8 cellular contexts compared by ENCODE assay signal in the genomic region with DNA sequence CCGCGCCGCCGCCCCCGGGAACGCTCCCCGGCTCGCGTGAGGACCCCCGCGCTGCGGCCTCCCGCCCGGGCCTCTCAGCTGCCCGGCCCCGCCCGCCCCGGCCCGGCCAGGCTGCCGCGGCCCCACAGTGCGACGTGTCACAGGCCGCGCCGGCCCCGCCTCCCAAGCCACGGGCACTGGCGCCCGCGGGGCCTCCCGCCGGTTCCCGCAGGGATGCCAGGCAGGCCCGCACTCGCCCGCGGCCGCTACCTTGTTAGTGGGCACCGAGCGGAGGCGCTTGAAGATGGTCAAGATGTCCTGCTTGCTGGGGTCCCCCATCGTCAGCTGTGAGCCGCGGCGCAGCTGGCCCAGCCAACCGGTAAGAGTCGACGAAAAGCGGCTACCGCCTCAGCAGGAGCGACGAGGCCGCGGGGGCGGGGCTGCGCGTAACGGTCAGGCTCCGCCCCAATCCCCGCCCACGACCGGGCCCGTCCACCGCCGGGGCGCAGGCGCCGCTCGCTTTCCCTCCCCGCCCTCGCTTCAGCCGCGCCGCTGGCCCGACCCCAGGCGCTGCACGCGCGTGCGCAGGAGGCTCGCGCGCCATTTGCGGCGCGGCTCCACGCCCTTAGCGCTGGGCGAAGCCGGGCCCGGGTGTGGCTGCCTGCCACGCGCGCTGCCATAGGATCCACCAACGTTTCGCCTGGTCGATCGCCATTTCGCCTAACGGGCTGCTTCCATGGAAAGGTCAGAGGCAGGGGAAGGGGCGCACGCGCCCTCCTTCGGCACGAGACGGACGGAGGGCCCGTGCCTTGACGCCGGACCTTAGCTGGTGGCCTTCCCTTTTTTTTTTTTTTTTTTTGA. TPM values are rescaled to one million over a fixed set of nuclear protein-coding genes. Genes with fewer than 3 reads are reported as not detected.
DNase-seq lines count a peak whose midpoint lies in the region; ATAC-seq and TF ChIP-seq lines count a peak whose summit lies in the region.

A gene with protein sequence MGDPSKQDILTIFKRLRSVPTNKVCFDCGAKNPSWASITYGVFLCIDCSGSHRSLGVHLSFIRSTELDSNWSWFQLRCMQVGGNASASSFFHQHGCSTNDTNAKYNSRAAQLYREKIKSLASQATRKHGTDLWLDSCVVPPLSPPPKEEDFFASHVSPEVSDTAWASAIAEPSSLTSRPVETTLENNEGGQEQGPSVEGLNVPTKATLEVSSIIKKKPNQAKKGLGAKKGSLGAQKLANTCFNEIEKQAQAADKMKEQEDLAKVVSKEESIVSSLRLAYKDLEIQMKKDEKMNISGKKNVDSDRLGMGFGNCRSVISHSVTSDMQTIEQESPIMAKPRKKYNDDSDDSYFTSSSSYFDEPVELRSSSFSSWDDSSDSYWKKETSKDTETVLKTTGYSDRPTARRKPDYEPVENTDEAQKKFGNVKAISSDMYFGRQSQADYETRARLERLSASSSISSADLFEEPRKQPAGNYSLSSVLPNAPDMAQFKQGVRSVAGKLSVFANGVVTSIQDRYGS (minus strand): TSS at position 409 of the 840 bp plus-strand sequence. CDS start 91 bp downstream, at position 318.

- peaks cover 6% of the 10 kb centered on the region for H3K23me2 ChIP-seq in H9 (ENCODE audit: insufficient read length, low read depth, low read length, poor library complexity, severe bottlenecking)

- H4K20me1 ChIP-seq in H9 (ENCODE audit: control insufficient read depth, insufficient read depth, insufficient read length) (peaks cover 4% of the 10 kb centered on the region), MM.1S (ENCODE audit: insufficient read depth, low read length) (no peaks in the 10 kb centered on the region), neural cell (ENCODE audit: insufficient read depth) (no peaks in the 10 kb centered on the region)

- H3K4me3 ChIP-seq in MM.1S (ENCODE audit: low read length) = peak within 1 kb of the TSS; percentile 96
- H3K4me3 ChIP-seq in fibroblast of villous mesenchyme (ENCODE audit: low read depth, low read length) = peak within 1 kb of the TSS; percentile 89
- peak within 1 kb of the TSS; percentile 92 for H3K4me3 ChIP-seq in neural cell (ENCODE audit: low read length)

- H3K9ac ChIP-seq in H9 (ENCODE audit: extremely low read depth, insufficient read length, low read length) (peak within 1 kb of the TSS; percentile 57), MM.1S (ENCODE audit: low read length) (peak within 1 kb of the TSS; percentile 98), neural cell (ENCODE audit: low read length) (peak within 1 kb of the TSS; percentile 84)

- peak; percentile 37 for TF ChIP-seq RAD21 in neural cell (conservative IDR thresholded peaks at IDR 0.05)

- peak; percentile 49 for TF ChIP-seq EP300 in neural cell (conservative IDR thresholded peaks at IDR 0.05; ENCODE audit: poor library complexity, severe bottlenecking)

- H2BK5ac ChIP-seq in H9 (ENCODE audit: insufficient read length, low read length) = no peak within 1 kb of the TSS

- DNase-seq in ELR (ENCODE audit: low read depth) (peak; percentile 93), H9 (peak; percentile 94), MM.1S (peak; percentile 94), SIG-M5 treated with dmso at 0.1 percent for 504 hours (lab: John Stamatoyannopoulos, UW; ENCODE audit: unreplicated experiment) (peak; percentile 74), activated gamma-delta T cell treated with Interleukin-2 at 50 U/mL for 16 hours (peak; percentile 93), fibroblast of villous mesenchyme (ENCODE audit: low read depth) (peak; percentile 94)
- peak; percentile 96 to 97 for DNase-seq in stimulated activated naive CD8-positive, alpha-beta T cell treated with anti-CD3 and anti-CD28 coated beads, Interleukin-15, amount 100 ng/mL, for 72 hours

- H3K27me3 Mint-ChIP-seq in H9 (ENCODE audit: low read depth) = peaks cover 28% of the 10 kb centered on the region
- no peaks in the 10 kb centered on the region for H3K27me3 Mint-ChIP-seq in stimulated activated naive CD8-positive, alpha-beta T cell treated with anti-CD3 and anti-CD28 coated beads, Interleukin-15, amount 100 ng/mL, for 72 hours

- no peak within 1 kb of the TSS for H2BK20ac ChIP-seq in H9 (ENCODE audit: low read depth, low read length, poor library complexity, severe bottlenecking)

- peak within 1 kb of the TSS; percentile 99 for H3K4me2 ChIP-seq in H9 (ENCODE audit: insufficient read depth, insufficient read length, low read length)
- H3K4me2 ChIP-seq in MM.1S (ENCODE audit: low read depth, low read length) = peak within 1 kb of the TSS; percentile 67
- peak within 1 kb of the TSS; percentile 98 for H3K4me2 ChIP-seq in neural cell (ENCODE audit: low read length)

- H3K9me2 ChIP-seq in MM.1S (replicated peaks; ENCODE audit: insufficient read depth, low read length) = no peaks in the 10 kb centered on the region
- H3K9me2 ChIP-seq in neural cell (ENCODE audit: insufficient read depth, low read length) = no peaks in the 10 kb centered on the region

- H3K27ac Mint-ChIP-seq in H9 = peak within 1 kb of the TSS in 1 of 3 experiments; percentile 63; a peak in 1 of 7 replicates
- H3K27ac Mint-ChIP-seq in stimulated activated naive CD8-positive, alpha-beta T cell treated with anti-CD3 and anti-CD28 coated beads, Interleukin-15, amount 100 ng/mL, for 72 hours = peak within 1 kb of the TSS; percentile 95 to 96

- peaks cover 4 to 12% of the 10 kb centered on the region in 2 experiments for H3K4me1 Mint-ChIP-seq in H9
- H3K4me1 Mint-ChIP-seq in stimulated activated naive CD8-positive, alpha-beta T cell treated with anti-CD3 and anti-CD28 coated beads, Interleukin-15, amount 100 ng/mL, for 72 hours = peaks cover 20% of the 10 kb centered on the region

- H3K9me3 ChIP-seq in H9 (ENCODE audit: control insufficient read depth, low read depth, low read length) = no peaks in the 10 kb centered on the region
- no peaks in the 10 kb centered on the region for H3K9me3 ChIP-seq in MM.1S (replicated peaks; ENCODE audit: insufficient read depth, low read length)
- no peaks in the 10 kb centered on the region for H3K9me3 ChIP-seq in neural cell (ENCODE audit: low read length)

- peaks cover 3% of the 10 kb centered on the region; the same call in 1 of the 2 replicates for H3K27me3 ChIP-seq in H9 (ENCODE audit: insufficient read depth, low read length)
- H3K27me3 ChIP-seq in MM.1S (replicated peaks; ENCODE audit: insufficient read depth, low read length) = no peaks in the 10 kb centered on the region
- H3K27me3 ChIP-seq in neural cell (ENCODE audit: insufficient read depth, low read depth, low read length) = no peaks in the 10 kb centered on the region

- H3K23ac ChIP-seq in H9 (ENCODE audit: insufficient read length, low read depth, low read length) = no peak within 1 kb of the TSS

- H3K18ac ChIP-seq in H9 (ENCODE audit: insufficient read length, low read depth, low read length) = peak within 1 kb of the TSS; percentile 52

- H4K91ac ChIP-seq in H9 (ENCODE audit: insufficient read length, low read depth, low read length) = no peak within 1 kb of the TSS

- peak; percentile 94 for ATAC-seq in stimulated activated naive CD8-positive, alpha-beta T cell treated with anti-CD3 and anti-CD28 coated beads, Interleukin-15, amount 100 ng/mL, for 72 hours

- no peaks in the 10 kb centered on the region for H3K79me1 ChIP-seq in H9 (ENCODE audit: insufficient read depth, low read depth, low read length, poor library complexity, severe bottlenecking)

- whole genome bisulfite sequencing in H9 (ENCODE audit: extremely low coverage, insufficient read length, low lambda C conversion rate) = no CpG with 5 or more reads among the region's 111 CpGs

- no peak within 1 kb of the TSS for H2BK12ac ChIP-seq in H9 (ENCODE audit: insufficient read length, low read depth, low read length)

- no peak within 1 kb of the TSS for H3T11ph ChIP-seq in H9 (ENCODE audit: low read length)

- H3K4me1 ChIP-seq in H9 (ENCODE audit: insufficient read depth, low read length) (no peaks in the 10 kb centered on the region), MM.1S (ENCODE audit: low read length) (peaks cover 3% of the 10 kb centered on the region; the same call in 1 of the 2 replicates)

- no peak within 1 kb of the TSS for H3K56ac ChIP-seq in H9 (ENCODE audit: insufficient read length, low read depth, low read length)

- H2AK5ac ChIP-seq in H9 (ENCODE audit: insufficient read length, low read length) = no peak within 1 kb of the TSS

- H2AFZ ChIP-seq in H9 (ENCODE audit: low read length) (no peak within 1 kb of the TSS), MM.1S (ENCODE audit: low read length) (peak within 1 kb of the TSS; percentile 84), neural cell (ENCODE audit: low read depth, low read length) (peak within 1 kb of the TSS; percentile 60)

- no peak within 1 kb of the TSS for H4K8ac ChIP-seq in H9 (replicated peaks; ENCODE audit: insufficient read length, low read depth, low read length)

- TF ChIP-seq CTCF in H9 (conservative IDR thresholded peaks at IDR 0.05) (no peak), MM.1S (IDR thresholded peaks at IDR 0.05; ENCODE audit: low read length) (no peak), fibroblast of villous mesenchyme (IDR thresholded peaks at IDR 0.05; ENCODE audit: insufficient read depth, low read depth, low read length) (no peak), neural cell (IDR thresholded peaks at IDR 0.05; ENCODE audit: poor library complexity, severe bottlenecking) (no peak)

- H4K5ac ChIP-seq in H9 (ENCODE audit: insufficient read length, low read depth, low read length) = no peak within 1 kb of the TSS

- H3K4me3 Mint-ChIP-seq in H9 = peak within 1 kb of the TSS; percentile 80 to 90
- H3K4me3 Mint-ChIP-seq in stimulated activated naive CD8-positive, alpha-beta T cell treated with anti-CD3 and anti-CD28 coated beads, Interleukin-15, amount 100 ng/mL, for 72 hours = peak within 1 kb of the TSS; percentile 85 to 90

- H2BK120ac ChIP-seq in H9 (ENCODE audit: low read depth, low read length, poor library complexity, severe bottlenecking) = no peak within 1 kb of the TSS

- no peak within 1 kb of the TSS for H2BK15ac ChIP-seq in H9 (ENCODE audit: low read depth, low read length)

- H3K9me3 Mint-ChIP-seq in H9 = no peaks in the 10 kb centered on the region; a peak in 1 of 5 replicates
- peaks cover 0 to 4% of the 10 kb centered on the region in 2 donors for H3K9me3 Mint-ChIP-seq in stimulated activated naive CD8-positive, alpha-beta T cell treated with anti-CD3 and anti-CD28 coated beads, Interleukin-15, amount 100 ng/mL, for 72 hours

- H3K36me3 ChIP-seq in MM.1S (replicated peaks; ENCODE audit: insufficient read depth, low read length) = no peaks in the 10 kb centered on the region
- peaks cover 3% of the 10 kb centered on the region for H3K36me3 ChIP-seq in neural cell (ENCODE audit: insufficient read depth, low read length)

- H3K4ac ChIP-seq in H9 (ENCODE audit: low read depth, low read length) = no peak within 1 kb of the TSS

- H3K14ac ChIP-seq in H9 (ENCODE audit: insufficient read depth, low read length) = peak within 1 kb of the TSS; percentile 57

- H3F3A ChIP-seq in MM.1S (ENCODE audit: insufficient read depth, low read length) (no peaks in the 10 kb centered on the region), neural cell (ENCODE audit: insufficient read depth, low read length, poor library complexity, severe bottlenecking) (no peaks in the 10 kb centered on the region)

- no peaks in the 10 kb centered on the region for H3K36me3 Mint-ChIP-seq in H9 (ENCODE audit: insufficient read depth in 1 of 3, low read depth in 3 of 3)

- no peak within 1 kb of the TSS for H3K27ac ChIP-seq in H9 (ENCODE audit: insufficient read length, low read depth, low read length)
- H3K27ac ChIP-seq in MM.1S (ENCODE audit: low read length) = peak within 1 kb of the TSS; percentile 91; the same call in 1 of the 2 replicates
- peak within 1 kb of the TSS; percentile 79 for H3K27ac ChIP-seq in neural cell (ENCODE audit: low read length)

- H3K79me2 ChIP-seq in H9 (ENCODE audit: insufficient read depth, low read length) (no peaks in the 10 kb centered on the region), MM.1S (ENCODE audit: low read length) (peaks cover 43% of the 10 kb centered on the region), neural cell (replicated peaks; ENCODE audit: insufficient read depth, low read length) (peaks cover 29% of the 10 kb centered on the region)

RNA-seq across cellular contexts. Expression of the gene that starts here (rescaled TPM):
- total RNA-seq in H9 (2021) (14.1 and 15.0 TPM in 2 replicates), fibroblast of villous mesenchyme (69.6 and 98.9 TPM in 2 replicates)
- polyA plus RNA-seq in neural cell = 66.9 and 80.7 TPM in 2 replicates
- 79.3 and 89.4 TPM in 2 replicates for polyA minus RNA-seq in neural cell
